Comparison of ENCODE assay signal across 17 cellular contexts in the genomic region with DNA sequence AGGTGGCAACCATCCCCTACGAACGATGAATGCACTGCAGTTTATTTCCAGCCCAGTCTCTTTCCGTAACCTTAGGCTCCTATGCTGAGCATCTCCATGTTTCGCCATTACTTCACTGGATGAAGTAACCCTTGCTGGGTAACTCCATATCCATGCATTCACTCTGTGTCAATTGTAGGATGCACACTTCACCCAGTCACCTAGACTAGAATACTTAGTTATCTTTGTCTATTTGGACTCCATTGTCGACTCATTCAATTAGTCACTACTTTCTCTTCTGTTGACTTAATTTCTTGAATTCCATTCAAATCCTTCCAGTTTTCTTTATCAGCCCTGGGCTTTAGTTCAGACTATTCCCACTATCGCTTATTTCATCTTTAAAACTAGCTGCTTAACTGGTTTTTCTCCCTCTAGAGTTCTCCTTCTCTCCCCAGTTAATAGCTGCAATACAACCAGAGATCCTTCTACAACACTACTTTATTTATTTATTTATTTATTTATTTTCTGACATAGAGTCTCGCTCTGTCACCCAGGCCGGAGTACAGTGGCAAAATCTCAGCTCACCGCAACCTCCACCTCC.
DNase-seq lines count a peak whose midpoint lies in the region; ATAC-seq and TF ChIP-seq lines count a peak whose summit lies in the region.
"Had no signal": no experiment of that assay in that cellular context is flagged by ENCODE, and none has a peak within 500 bp of the region (broad histone marks: within the 10 kb centered on the region; RNA-seq: fewer than 3 reads in every experiment).

No MANE protein-coding gene starts in this region.

- no peak for ATAC-seq in HG02642 (IDR thresholded peaks at IDR 0.05; ENCODE audit: poor library complexity, unreplicated experiment)
- ATAC-seq: naive thymus-derived CD4-positive, alpha-beta T cell had no signal

- H3K9me3 Mint-ChIP-seq in osteocyte (ENCODE audit: unreplicated experiment) = no peaks in the 10 kb centered on the region
- H3K9me3 Mint-ChIP-seq: activated CD4-positive, alpha-beta T cell treated with anti-CD3 and anti-CD28 coated beads, Interleukin-2, amount 10 ng/mL, durations not matched to agents 24 days and 14 days; activated naive CD8-positive, alpha-beta T cell treated with anti-CD3 and anti-CD28 coated beads for 36 hours; central memory CD8-positive, alpha-beta T cell had no signal

- H3K4me3 Mint-ChIP-seq in osteocyte (ENCODE audit: unreplicated experiment) = no peak overlapping the region
- H3K4me3 Mint-ChIP-seq: activated CD4-positive, alpha-beta T cell treated with anti-CD3 and anti-CD28 coated beads, Interleukin-2, amount 10 ng/mL, durations not matched to agents 24 days and 14 days; activated naive CD8-positive, alpha-beta T cell treated with anti-CD3 and anti-CD28 coated beads for 36 hours; B cell; central memory CD8-positive, alpha-beta T cell; naive thymus-derived CD4-positive, alpha-beta T cell had no signal

- H3K27ac Mint-ChIP-seq in osteocyte (ENCODE audit: unreplicated experiment) = peak overlapping the region; percentile 91
- H3K27ac Mint-ChIP-seq: activated CD4-positive, alpha-beta T cell treated with anti-CD3 and anti-CD28 coated beads, Interleukin-2, amount 10 ng/mL, durations not matched to agents 24 days and 14 days; activated naive CD8-positive, alpha-beta T cell treated with anti-CD3 and anti-CD28 coated beads for 36 hours; B cell; naive thymus-derived CD4-positive, alpha-beta T cell had no signal

- peak; percentile 38 for DNase-seq in NCI-H226
- peak; percentile 14 for DNase-seq in epithelial cell of prostate (ENCODE audit: low read depth, low spot score)
- no peak for DNase-seq in osteocyte (ENCODE audit: extremely low spot score, unreplicated experiment)
- DNase-seq in stimulated activated CD4-positive, alpha-beta T cell treated with anti-CD3 and anti-CD28 coated beads, Interleukin-1b, Interleukin-23, amount 100 ng/mL, for 48 hours = no peak
- no peak for DNase-seq in DMS79 treated with DMSO at 0.1 percent for 48 hours (lab: John Stamatoyannopoulos, UW)
- DNase-seq in mucosa of gallbladder (ENCODE audit: low spot score) = no peak
- DNase-seq: activated CD4-positive, alpha-beta T cell treated with anti-CD3 and anti-CD28 coated beads, Interleukin-2, amount 10 ng/mL, durations not matched to agents 24 days and 14 days; activated naive CD8-positive, alpha-beta T cell treated with anti-CD3 and anti-CD28 coated beads for 36 hours; left ventricle myocardium inferior; naive thymus-derived CD4-positive, alpha-beta T cell; stimulated activated CD4-positive, alpha-beta T cell treated with anti-CD3 and anti-CD28 coated beads, Interleukin-4, amount 100 ng/mL, for 1 hour; upper lobe of left lung had no signal

- H3K4me1 Mint-ChIP-seq in osteocyte (ENCODE audit: unreplicated experiment) = peaks cover 38% of the 10 kb centered on the region
- H3K4me1 Mint-ChIP-seq: activated naive CD8-positive, alpha-beta T cell treated with anti-CD3 and anti-CD28 coated beads for 36 hours; central memory CD8-positive, alpha-beta T cell; naive thymus-derived CD4-positive, alpha-beta T cell had no signal

- no peaks in the 10 kb centered on the region for H3K27me3 Mint-ChIP-seq in osteocyte (ENCODE audit: unreplicated experiment)
- H3K27me3 Mint-ChIP-seq: activated CD4-positive, alpha-beta T cell treated with anti-CD3 and anti-CD28 coated beads, Interleukin-2, amount 10 ng/mL, durations not matched to agents 24 days and 14 days; B cell had no signal

- no peaks in the 10 kb centered on the region for H3K36me3 Mint-ChIP-seq in osteocyte (ENCODE audit: unreplicated experiment)
- H3K36me3 Mint-ChIP-seq: activated naive CD8-positive, alpha-beta T cell treated with anti-CD3 and anti-CD28 coated beads for 36 hours; naive thymus-derived CD4-positive, alpha-beta T cell had no signal

- TF ChIP-seq CTCF in C4-2B (conservative IDR thresholded peaks at IDR 0.05) (no peak), osteocyte (IDR thresholded peaks at IDR 0.05) (no peak)

- peak overlapping the region; percentile 51 for H3K27ac ChIP-seq in C4-2B
- no peak overlapping the region for H3K27ac ChIP-seq in epithelial cell of prostate
- H3K27ac ChIP-seq: SJSA1, upper lobe of left lung had no signal

Comparison
In these comparisons a context has a peak if more than half of its experiments do, and no peak if none do; other contexts are left out.
1. DNase-seq: peak in NCI-H226 (single experiment) and epithelial cell of prostate (single experiment); none in osteocyte (single experiment), stimulated activated CD4-positive, alpha-beta T cell treated with anti-CD3 and anti-CD28 coated beads, Interleukin-1b, Interleukin-23, amount 100 ng/mL, for 48 hours (single experiment), DMS79 treated with DMSO at 0.1 percent for 48 hours (single experiment) and mucosa of gallbladder (single experiment).